8 cellular contexts compared by ENCODE assay signal in genomic region chr11:1772270-1773130, GRCh38. TPM values are rescaled to one million over a fixed set of nuclear protein-coding genes. Genes with fewer than 3 reads are reported as not detected.
DNase-seq lines count a peak whose midpoint lies in the region; ATAC-seq and TF ChIP-seq lines count a peak whose summit lies in the region.

No MANE protein-coding gene starts in this region.

- in situ Hi-C loops in Caki2 (cut with HindIII; ENCODE audit: low pct_unique_long_range_greater_than_20kb, low sequenced_read_pairs) = no loop called here

- H3K9me3 ChIP-seq in neutrophil = no peaks in the 10 kb centered on the region
- no peaks in the 10 kb centered on the region for H3K9me3 ChIP-seq in uterus

- H3K27me3 ChIP-seq in neutrophil (no peaks in the 10 kb centered on the region), uterus (no peaks in the 10 kb centered on the region)

- intact Hi-C loops in uterus (cut with DNase I; ENCODE audit: low total_unique reads) = no loop called here

- no peak for TF ChIP-seq POLR2A in uterus (IDR thresholded peaks at IDR 0.05)

- H3K36me3 ChIP-seq in neutrophil (no peaks in the 10 kb centered on the region), uterus (no peaks in the 10 kb centered on the region)

- peaks cover 81 to 89% of the 10 kb centered on the region in 2 experiments for H3K4me1 ChIP-seq in neutrophil (ENCODE audit: control insufficient read depth in 1 of 2, insufficient read depth in 1 of 2, low read depth in 1 of 2, low read length in 1 of 2)
- H3K4me1 ChIP-seq in uterus = no peaks in the 10 kb centered on the region

- DNase-seq in Caki2 (ENCODE audit: low read depth) = peak; percentile 98
- DNase-seq in NAMALWA (ENCODE audit: low spot score) = peak; percentile 26
- DNase-seq in activated CD4-positive, alpha-beta T cell treated with anti-CD3 and anti-CD28 coated beads, Interleukin-2, amount 50 U/mL, for 48 hours = peak; percentile 59 to 64
- DNase-seq in epithelial cell of esophagus (ENCODE audit: low read depth) = peak; percentile 91
- DNase-seq in uterus = peak; percentile 71 to 79

- ATAC-seq in HG03571 (IDR thresholded peaks at IDR 0.05; ENCODE audit: unreplicated experiment) (no peak), GM19023 (IDR thresholded peaks at IDR 0.05; ENCODE audit: unreplicated experiment) (no peak)

- H3K27ac ChIP-seq in neutrophil (peak overlapping the region; percentile 99), uterus (peak overlapping the region; percentile 19 to 41)

- TF ChIP-seq CTCF in epithelial cell of esophagus (IDR thresholded peaks at IDR 0.05; ENCODE audit: insufficient read depth, low read depth, low read length, missing control alignments) (no peak), neutrophil (IDR thresholded peaks at IDR 0.05) (no peak), uterus (IDR thresholded peaks at IDR 0.05) (no peak)

- H3K4me3 ChIP-seq in epithelial cell of esophagus (ENCODE audit: low read length) (no peak overlapping the region), neutrophil (ENCODE audit: low read depth in 1 of 2, low read length in 1 of 2) (peak overlapping the region; percentile 64 to 69), uterus (no peak overlapping the region)

RNA-seq across cellular contexts. Expression of gene CTSD, which starts 8.8 kb away (rescaled TPM):
- 1,431 and 1,654 TPM in 2 replicates for total RNA-seq in Caki2 (2014; rRNA removed; shearing (Covaris generic); ENCODE audit: low replicate concordance)
- 100 to 1,000 TPM in 2 of 4 donors, 10 to 100 TPM in 2; 80.0 to 188 (median 126) TPM for total RNA-seq in uterus

RNA-seq across cellular contexts. Expression of gene IFITM10, which starts 22.1 kb away (rescaled TPM):
- total RNA-seq in Caki2 (2014; rRNA removed; shearing (Covaris generic); ENCODE audit: low replicate concordance) = 0.55 and 2.7 TPM in 2 replicates
- total RNA-seq in uterus = under 1 TPM in 1 of 4 donors, not detected in 3; 0.85 TPM

Comparison
In these comparisons a context has a peak if more than half of its experiments do, and no peak if none do; other contexts are left out.
1. DNase-seq: peak in every context shown above with its lines; median percentile 98 in Caki2; 91 in epithelial cell of esophagus; 75 in uterus; 62 in activated CD4-positive, alpha-beta T cell treated with anti-CD3 and anti-CD28 coated beads, Interleukin-2, amount 50 U/mL, for 48 hours; 26 in NAMALWA.
2. H3K4me3 ChIP-seq: peak in neutrophil (2 of 2); none in epithelial cell of esophagus (single experiment) and uterus (0 of 2).